ENCODE assay signal across 8 cellular contexts in genomic region chr22:41831383-41831782, GRCh38. TPM values are rescaled to one million over a fixed set of nuclear protein-coding genes. Genes with fewer than 3 reads are reported as not detected.
A peak's percentile ranks its signal among the peaks of the same experiment; 100 is the strongest.
DNase-seq lines count a peak whose midpoint lies in the region; ATAC-seq and TF ChIP-seq lines count a peak whose summit lies in the region.

No MANE protein-coding gene starts in this region.

- peaks cover 22% of the 10 kb centered on the region for H3K79me1 ChIP-seq in trophoblast cell (ENCODE audit: low read length)

- H2BK12ac ChIP-seq in trophoblast cell (ENCODE audit: low read length): peak overlapping the region; percentile 85

- intact Hi-C loops in dorsolateral prefrontal cortex (cut with DNase I): no loop called here

- H3K23ac ChIP-seq in trophoblast cell (ENCODE audit: low read length): no peak overlapping the region

- H3K27me3 ChIP-seq in OCI-LY1 (ENCODE audit: insufficient read depth, low read length) (no peaks in the 10 kb centered on the region), dorsolateral prefrontal cortex (no peaks in the 10 kb centered on the region), trophoblast cell (ENCODE audit: insufficient read depth, low read length) (no peaks in the 10 kb centered on the region)

- peaks cover 6% of the 10 kb centered on the region; the same call in 1 of the 2 replicates for H3K9me3 ChIP-seq in OCI-LY1 (ENCODE audit: low read length)
- no peaks in the 10 kb centered on the region for H3K9me3 ChIP-seq in trophoblast cell (ENCODE audit: insufficient read depth, low read depth, low read length)

- no peak overlapping the region for H3K4me2 ChIP-seq in OCI-LY1 (ENCODE audit: low read length)
- no peak overlapping the region for H3K4me2 ChIP-seq in trophoblast cell (ENCODE audit: low read length)

- peak overlapping the region; percentile 91 for H3K27ac ChIP-seq in OCI-LY1 (ENCODE audit: low read depth, low read length, poor library complexity, severe bottlenecking)
- H3K27ac ChIP-seq in dorsolateral prefrontal cortex: peak overlapping the region; percentile 37 to 100 (median 99)
- H3K27ac ChIP-seq in trophoblast cell (ENCODE audit: low read depth, low read length): peak overlapping the region; percentile 12

- peak overlapping the region; percentile 50 for H4K8ac ChIP-seq in trophoblast cell (ENCODE audit: low read depth, low read length)

- H3K4me3 ChIP-seq in OCI-LY1 (ENCODE audit: low read depth, low read length, poor library complexity, severe bottlenecking) (no peak overlapping the region), dorsolateral prefrontal cortex (peak overlapping the region in 3 of 59 donors; percentile 88 to 98 (median 89)), trophoblast cell (ENCODE audit: low read depth, low read length) (no peak overlapping the region)

- H2AK5ac ChIP-seq in trophoblast cell (ENCODE audit: low read length): no peak overlapping the region

- DNase-seq in GM20000 (ENCODE audit: low spot score) (peak; percentile 36), dorsolateral prefrontal cortex (no peak), trophoblast cell (peak; percentile 98 to 99), NCI-H1694 treated with DMSO at 0.1 percent for 48 hours (lab: John Stamatoyannopoulos, UW) (no peak), Ammon's horn (ENCODE audit: low spot score) (no peak)

- H2AFZ ChIP-seq in OCI-LY1 (ENCODE audit: low read length): no peak overlapping the region
- H2AFZ ChIP-seq in trophoblast cell (ENCODE audit: insufficient read depth, low read length, poor library complexity): no peak overlapping the region

- peak overlapping the region; percentile 45 for H4K91ac ChIP-seq in trophoblast cell (ENCODE audit: low read depth, low read length)

- ATAC-seq in HG03139 (IDR thresholded peaks at IDR 0.05; ENCODE audit: unreplicated experiment) (no peak), GM18519 (IDR thresholded peaks at IDR 0.05; ENCODE audit: low FRiP score, unreplicated experiment) (no peak)

- H2BK120ac ChIP-seq in trophoblast cell (ENCODE audit: insufficient read depth, low read length, poor library complexity): peak overlapping the region; percentile 48

- H2BK5ac ChIP-seq in trophoblast cell (ENCODE audit: low read depth, low read length, poor library complexity): peak overlapping the region; percentile 32

- H3K18ac ChIP-seq in trophoblast cell (ENCODE audit: low read length): peak overlapping the region; percentile 39

- H3K36me3 ChIP-seq in OCI-LY1 (ENCODE audit: insufficient read depth, low read length): peaks cover 43% of the 10 kb centered on the region
- H3K36me3 ChIP-seq in trophoblast cell (ENCODE audit: control insufficient read depth in 1 of 2, insufficient read depth in 2 of 2, low read length in 2 of 2): peaks cover 3 to 8% of the 10 kb centered on the region in 2 experiments

- WGBS in trophoblast cell (ENCODE audit: extremely low coverage, insufficient coverage, insufficient read length): no CpG with 5 or more reads among the region's 6 CpGs

- TF ChIP-seq CTCF in GM20000 (IDR thresholded peaks at IDR 0.05; ENCODE audit: extremely low read depth, missing control alignments) (no peak), OCI-LY1 (IDR thresholded peaks at IDR 0.05; ENCODE audit: low read length) (no peak), dorsolateral prefrontal cortex (IDR thresholded peaks at IDR 0.05 in 54 of 56, conservative IDR thresholded peaks at IDR 0.05 in 2 of 56; ENCODE audit: low read depth in 1 of 56, partially characterized antibody in 56 of 56) (no peak)

- H3F3A ChIP-seq in OCI-LY1 (ENCODE audit: insufficient read depth, low read length): no peaks in the 10 kb centered on the region

- H3K9ac ChIP-seq in OCI-LY1 (ENCODE audit: low read length): no peak overlapping the region
- no peak overlapping the region for H3K9ac ChIP-seq in trophoblast cell (ENCODE audit: low read length)

- H3K4me1 ChIP-seq in OCI-LY1 (ENCODE audit: insufficient read depth, low read length, severe bottlenecking) (peaks cover 33% of the 10 kb centered on the region), trophoblast cell (ENCODE audit: control insufficient read depth in 1 of 2, insufficient read depth in 2 of 2, low read length in 2 of 2) (peaks cover 15 to 22% of the 10 kb centered on the region in 2 experiments)

- no peak overlapping the region for H3K4ac ChIP-seq in trophoblast cell (ENCODE audit: low read depth, low read length)

- no peaks in the 10 kb centered on the region for H4K20me1 ChIP-seq in OCI-LY1 (ENCODE audit: insufficient read depth, low read length)

- H3K79me2 ChIP-seq in OCI-LY1 (ENCODE audit: insufficient read depth, low read length) (peaks cover 34% of the 10 kb centered on the region), trophoblast cell (ENCODE audit: control insufficient read depth, insufficient read depth, low read length, poor library complexity) (peaks cover 21% of the 10 kb centered on the region)

- H4K12ac ChIP-seq in trophoblast cell (ENCODE audit: low read depth, low read length): no peak overlapping the region

- no peaks in the 10 kb centered on the region for H3K9me2 ChIP-seq in OCI-LY1 (ENCODE audit: low read depth, low read length)

- no peak overlapping the region for H3K14ac ChIP-seq in trophoblast cell (ENCODE audit: low read length)

RNA-seq across cellular contexts. Expression of gene SREBF2, which starts 1.5 kb away (rescaled TPM):
- 100 to 1,000 TPM; 129 to 246 (median 190) TPM for total RNA-seq in dorsolateral prefrontal cortex
- polyA plus RNA-seq in trophoblast cell (2013): 97.8 and 99.1 TPM in 2 replicates

RNA-seq across cellular contexts. Expression of gene CCDC134, which starts 30.9 kb away (rescaled TPM):
- 10 to 100 TPM in 12 of 120 experiments, 1 to 10 TPM in 108; 4.1 to 13.3 (median 7.8) TPM for total RNA-seq in dorsolateral prefrontal cortex
- polyA plus RNA-seq in trophoblast cell (2013): 5.6 and 5.9 TPM in 2 replicates

Comparison
In these comparisons a context has a peak if more than half of its experiments do, and no peak if none do; other contexts are left out.
1. DNase-seq: peak in GM20000 (single experiment) and trophoblast cell (2 of 2); none in dorsolateral prefrontal cortex (0 of 10), NCI-H1694 treated with DMSO at 0.1 percent for 48 hours (single experiment) and Ammon's horn (single experiment).
2. H3K27ac ChIP-seq: peak in every context shown above with its lines; median percentile 99 in dorsolateral prefrontal cortex; 91 in OCI-LY1; 12 in trophoblast cell.